In genomic region chr12:10354071-10354470, GRCh38 we compare ENCODE assay signal across 21 cellular contexts. TPM values are rescaled to one million over a fixed set of nuclear protein-coding genes. Genes with fewer than 3 reads are reported as not detected.
A peak's percentile ranks its signal among the peaks of the same experiment; 100 is the strongest.
DNase-seq lines count a peak whose midpoint lies in the region; ATAC-seq, FAIRE-seq and TF ChIP-seq lines count a peak whose summit lies in the region.
"Had no signal": no experiment of that assay in that cellular context is flagged by ENCODE, and none has a peak within 500 bp of the region (broad histone marks: within the 10 kb centered on the region; RNA-seq: fewer than 3 reads in every experiment).

No MANE protein-coding gene starts in this region.

- no peak for FAIRE-seq in astrocyte (lab: Jason Lieb, UNC)
- FAIRE-seq: GM12878, GM19239 had no signal

- H3K9me3 Mint-ChIP-seq in astrocyte (ENCODE audit: unreplicated experiment) (peaks cover 8% of the 10 kb centered on the region), osteocyte (ENCODE audit: unreplicated experiment) (peaks cover 22% of the 10 kb centered on the region)

- no peaks in the 10 kb centered on the region for H3K36me3 ChIP-seq in astrocyte (ENCODE audit: insufficient read depth, low read length)
- H3K36me3 ChIP-seq: BLaER1, SJCRH30 had no signal

- no peak overlapping the region for H3K9ac ChIP-seq in astrocyte (ENCODE audit: low read length)
- H3K9ac ChIP-seq: BLaER1 had no signal

- H3K27me3 ChIP-seq in astrocyte (ENCODE audit: insufficient read depth, low read length): no peaks in the 10 kb centered on the region
- H3K27me3 ChIP-seq: BLaER1, SJCRH30 had no signal

- no peaks in the 10 kb centered on the region for H3K27me3 Mint-ChIP-seq in astrocyte (ENCODE audit: low read depth, unreplicated experiment)
- H3K27me3 Mint-ChIP-seq in osteocyte (ENCODE audit: unreplicated experiment): no peaks in the 10 kb centered on the region

- H3K4me3 ChIP-seq in astrocyte (ENCODE audit: insufficient read depth, low read depth, low read length): no peak overlapping the region
- H3K4me3 ChIP-seq: BLaER1, GM12878, SJCRH30 had no signal

- no peak overlapping the region for H3K4me2 ChIP-seq in astrocyte (ENCODE audit: low read length)
- H3K4me2 ChIP-seq: BLaER1 had no signal

- TF ChIP-seq CTCF in astrocyte (IDR thresholded peaks at IDR 0.05; ENCODE audit: insufficient read depth, low read depth, low read length) (no peak), osteocyte (IDR thresholded peaks at IDR 0.05) (no peak)

- DNase-seq in DMS53 treated with DMSO at 0.1 percent for 48 hours (lab: John Stamatoyannopoulos, UW; ENCODE audit: unreplicated experiment) (peak; percentile 85), NCI-H146 treated with DMSO at 0.1 percent for 48 hours (lab: John Stamatoyannopoulos, UW; ENCODE audit: unreplicated experiment) (peak; percentile 70), astrocyte (ENCODE audit: low read depth) (no peak), osteocyte (ENCODE audit: extremely low spot score, unreplicated experiment) (no peak), DMS79 treated with DMSO at 0.1 percent for 48 hours (lab: John Stamatoyannopoulos, UW) (no peak), cardiac septum (ENCODE audit: low spot score) (no peak)
- DNase-seq: CD8-positive, alpha-beta memory T cell; KBM-7; NCI-H1105 treated with DMSO at 0.1 percent for 48 hours; NCI-H2171; NCI-H524; OCI-M1 had no signal

- no peaks in the 10 kb centered on the region for H4K20me1 ChIP-seq in astrocyte (ENCODE audit: insufficient read depth, low read length)
- H4K20me1 ChIP-seq: BLaER1 had no signal

- H3K4me1 Mint-ChIP-seq in astrocyte (ENCODE audit: low read depth, unreplicated experiment) (peaks cover 5% of the 10 kb centered on the region), osteocyte (ENCODE audit: unreplicated experiment) (peaks cover 25% of the 10 kb centered on the region)

- peaks cover 7% of the 10 kb centered on the region for H3K36me3 Mint-ChIP-seq in astrocyte (ENCODE audit: low read depth, unreplicated experiment)
- peaks cover 5% of the 10 kb centered on the region for H3K36me3 Mint-ChIP-seq in osteocyte (ENCODE audit: unreplicated experiment)

- H2AFZ ChIP-seq in astrocyte (ENCODE audit: low read depth, low read length): no peak overlapping the region

- H3K27ac Mint-ChIP-seq in astrocyte (ENCODE audit: unreplicated experiment): no peak overlapping the region
- peak overlapping the region; percentile 23 for H3K27ac Mint-ChIP-seq in osteocyte (ENCODE audit: unreplicated experiment)

- H3K9me3 ChIP-seq in astrocyte (ENCODE audit: insufficient read depth, low read depth, low read length): no peaks in the 10 kb centered on the region
- H3K9me3 ChIP-seq: SJCRH30 had no signal

- H3K79me2 ChIP-seq in astrocyte (ENCODE audit: insufficient read depth, low read length): no peaks in the 10 kb centered on the region

- intact Hi-C loops in cardiac septum (cut with DNase I): no loop called here

- ATAC-seq in HG02798 (IDR thresholded peaks at IDR 0.05; ENCODE audit: poor library complexity, unreplicated experiment): no peak
- ATAC-seq: GM12878 had no signal

- peak overlapping the region; percentile 22 for H3K4me3 Mint-ChIP-seq in astrocyte (ENCODE audit: unreplicated experiment)
- no peak overlapping the region for H3K4me3 Mint-ChIP-seq in osteocyte (ENCODE audit: unreplicated experiment)
- H3K4me3 Mint-ChIP-seq: CD8-positive, alpha-beta memory T cell had no signal

- H3K4me1 ChIP-seq in astrocyte (ENCODE audit: insufficient read depth, low read length): no peaks in the 10 kb centered on the region
- H3K4me1 ChIP-seq: SJCRH30 had no signal

- no peak overlapping the region for H3K27ac ChIP-seq in astrocyte (ENCODE audit: low read depth, low read length)
- H3K27ac ChIP-seq: BLaER1, HL-60, RWPE1, SJCRH30 had no signal

RNA-seq across cellular contexts. Expression of gene KLRK1, which starts 35.8 kb away (rescaled TPM):
- total RNA-seq in astrocyte (0.73 and 1.1 TPM in 2 replicates), osteocyte (3.2 and 4.9 TPM in 2 replicates), cardiac septum (0.19 TPM)
- total RNA-seq: M059J, SJCRH30 had no signal

RNA-seq across cellular contexts. Expression of gene KLRD1, which starts 46.4 kb away (rescaled TPM):
- total RNA-seq in astrocyte (0.45 and 0.91 TPM in 2 replicates), osteocyte (0.03 and 0.37 TPM in 2 replicates), cardiac septum (1.1 TPM)
- total RNA-seq: M059J had no signal

RNA-seq across cellular contexts. Expression of gene KLRC4, which starts 55.5 kb away (rescaled TPM):
- 0.53 and 0.70 TPM in 2 replicates for total RNA-seq in astrocyte
- 3.1 and 3.3 TPM in 2 replicates for total RNA-seq in osteocyte
- total RNA-seq in cardiac septum: not detected
- total RNA-seq: GM12878; M059J; SJCRH30; T-helper 2 cell treated with Interferon-gamma antibody and Interleukin-4, amounts not matched to agents 100 ng/mL and 5 ng/mL, for 36 hours had no signal

Comparison
In these comparisons a context has a peak if more than half of its experiments do, and no peak if none do; other contexts are left out.
1. DNase-seq: peak in DMS53 treated with DMSO at 0.1 percent for 48 hours (single experiment) and NCI-H146 treated with DMSO at 0.1 percent for 48 hours (single experiment); none in astrocyte (single experiment), osteocyte (single experiment), DMS79 treated with DMSO at 0.1 percent for 48 hours (single experiment) and cardiac septum (single experiment).